ENCODE assay signal across 14 cellular contexts in the genomic region with DNA sequence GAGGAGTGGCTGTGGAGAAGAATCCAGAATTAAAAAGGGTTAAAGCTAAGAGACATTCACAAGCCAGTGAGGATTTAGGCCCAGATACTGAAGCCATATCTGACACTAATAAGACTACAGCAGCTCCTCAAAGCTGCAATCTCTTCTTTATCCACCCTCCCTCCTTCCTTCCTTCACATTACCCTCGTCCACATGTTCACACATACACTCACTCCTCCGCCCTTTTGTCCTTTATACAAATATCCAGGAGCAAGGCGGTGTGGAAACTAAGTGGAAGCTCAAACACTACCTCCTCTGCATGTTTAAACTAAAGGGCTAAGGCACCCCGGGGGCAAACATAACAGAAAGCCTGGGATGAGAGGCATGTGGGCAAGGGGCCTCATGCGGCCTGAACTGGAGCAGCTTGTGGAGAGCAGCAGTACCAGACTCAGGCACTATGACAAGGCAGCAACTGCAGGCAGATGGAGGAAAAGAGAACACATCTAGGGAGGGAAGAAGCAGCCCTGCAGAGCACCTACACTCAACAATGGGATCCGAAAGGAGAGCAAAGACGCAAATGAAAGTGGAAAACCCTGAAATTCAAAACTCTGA. TPM values are rescaled to one million over a fixed set of nuclear protein-coding genes. Genes with fewer than 3 reads are reported as not detected.
DNase-seq lines count a peak whose midpoint lies in the region; ATAC-seq and TF ChIP-seq lines count a peak whose summit lies in the region.
"Had no signal": no experiment of that assay in that cellular context is flagged by ENCODE, and none has a peak within 500 bp of the region (broad histone marks: within the 10 kb centered on the region; RNA-seq: fewer than 3 reads in every experiment).

No MANE protein-coding gene starts in this region.

- H2AFZ ChIP-seq in ACC112 (ENCODE audit: low read length, unreplicated experiment), result peak overlapping the region; percentile 61

- ATAC-seq in WTC11, result peak; percentile 98
- ATAC-seq in T-cell (replicated peaks in 1 of 4), result no peak

- H3K27ac ChIP-seq in ACC112 (ENCODE audit: low read depth, low read length), result peak overlapping the region; percentile 51
- H3K27ac ChIP-seq in HEK293 (ENCODE audit: extremely low read depth, low read depth, low read length), result no peak overlapping the region

- H3K36me3 ChIP-seq in ACC112 (ENCODE audit: insufficient read depth, low read length) (no peaks in the 10 kb centered on the region), HEK293 (ENCODE audit: control insufficient read depth in 2 of 2, insufficient read depth in 1 of 2, low read length in 2 of 2) (no peaks in the 10 kb centered on the region)

- H3K9me3 Mint-ChIP-seq in WTC11 (no peaks in the 10 kb centered on the region), T-cell (no peaks in the 10 kb centered on the region)
- H3K9me3 Mint-ChIP-seq: nephron had no signal

- peak overlapping the region; percentile 57 for H3K4me3 Mint-ChIP-seq in WTC11
- no peak overlapping the region for H3K4me3 Mint-ChIP-seq in T-cell

- H3K4me1 ChIP-seq in ACC112 (ENCODE audit: control insufficient read depth, insufficient read depth, low read length, unreplicated experiment), result peaks cover 8% of the 10 kb centered on the region
- H3K4me1 ChIP-seq in HEK293 (ENCODE audit: control insufficient read depth, insufficient read depth, low read length), result no peaks in the 10 kb centered on the region

- H3K79me2 ChIP-seq in ACC112 (ENCODE audit: control insufficient read depth, insufficient read depth, low read length, unreplicated experiment), result peaks cover 32% of the 10 kb centered on the region

- TF ChIP-seq CTCF in HEK293 (tag by site-specific recombination; IDR thresholded peaks at IDR 0.05), result no peak
- no peak for TF ChIP-seq CTCF in WTC11 (IDR thresholded peaks at IDR 0.05)

- peak; percentile 57 for DNase-seq in WTC11 (ENCODE audit: low spot score)
- DNase-seq in left kidney (ENCODE audit: low read depth, low spot score), result peak; percentile 44
- no peak for DNase-seq in T-cell
- no peak for DNase-seq in T1000 (lab: John Stamatoyannopoulos, UW)
- no peak for DNase-seq in effector CD4-positive, alpha-beta T cell
- no peak for DNase-seq in kidney glomerular epithelial cell (lab: John Stamatoyannopoulos, UW)
- DNase-seq: erythroblast, NCI-H1105 treated with DMSO at 0.1 percent for 48 hours, SHP77 had no signal

- H3K9me3 ChIP-seq in HEK293 (ENCODE audit: control insufficient read depth, insufficient read depth, low read depth, low read length), result no peaks in the 10 kb centered on the region

- H3K4me3 ChIP-seq in ACC112 (ENCODE audit: low read depth, low read length), result peak overlapping the region; percentile 78
- no peak overlapping the region for H3K4me3 ChIP-seq in HEK293 (ENCODE audit: low read depth, low read length)
- H3K4me3 ChIP-seq: smooth muscle cell had no signal

- H3K27me3 ChIP-seq in ACC112 (ENCODE audit: insufficient read depth, low read length), result no peaks in the 10 kb centered on the region

- CTCF ChIA-PET in HEK293 (lab: Yijun Ruan, JAX) (interaction anchor here (1.2 kb wide), 1 partner anchor 294 kb away, joined by 3 read pairs; no protein-coding TSS in a partner anchor), WTC11 (lab: Charles Lee) (interaction anchor here (0.6 to 1.4 kb wide), 4 partner anchors 10 to 296 kb away, joined by 3 to 5 read pairs (median 4); no protein-coding TSS in a partner anchor), T-cell (lab: Charles Lee) (interaction anchor here in 1 of 2 donors (0.6 to 0.7 kb wide), 2 partner anchors 234 to 561 kb away, joined by 3 to 7 read pairs; no protein-coding TSS in a partner anchor)

- H3K36me3 Mint-ChIP-seq in WTC11 (no peaks in the 10 kb centered on the region), T-cell (peaks cover 30% of the 10 kb centered on the region)

- peaks cover 1% of the 10 kb centered on the region; the same call in 1 of the 2 replicates for H3K27me3 Mint-ChIP-seq in WTC11 (ENCODE audit: low read depth)
- no peaks in the 10 kb centered on the region for H3K27me3 Mint-ChIP-seq in T-cell

- H3K4me1 Mint-ChIP-seq in WTC11, result peaks cover 21% of the 10 kb centered on the region
- H3K4me1 Mint-ChIP-seq in T-cell, result no peaks in the 10 kb centered on the region
- H3K4me1 Mint-ChIP-seq: nephron had no signal

- POLR2A ChIA-PET in HEK293 (lab: Yijun Ruan, JAX) (interaction anchor here (0.7 kb wide), 1 partner anchor 37 kb away, joined by 8 read pairs; no protein-coding TSS in a partner anchor), WTC11 (lab: Charles Lee) (no interaction called here), T-cell (lab: Charles Lee) (no interaction called here)

- H3K27ac Mint-ChIP-seq in WTC11 (peak overlapping the region; percentile 95), T-cell (peak overlapping the region in 1 of 2 donors; percentile 44)

TF ChIP-seq in HEK293, 187 proteins besides CTCF, POLR2A, EP300 and RAD21:
- TF ChIP-seq FEZF1 (tag by site-specific recombination; IDR thresholded peaks at IDR 0.05), result peak; percentile 55
- no peak for TF ChIP-seq GLI2 (tag by site-specific recombination; IDR thresholded peaks at IDR 0.05; ENCODE audit: borderline replicate concordance, low read depth)
- TF ChIP-seq ZBTB17 (tag by site-specific recombination; IDR thresholded peaks at IDR 0.05), result peak; percentile 44; the same call in 1 of the 2 replicates
- 0 out of 2 replicates have a peak, but pooled peaks have one; percentile 18 for TF ChIP-seq ZFHX2 (tag by site-specific recombination; conservative IDR thresholded peaks at IDR 0.05)
- 0 out of 2 replicates have a peak, but pooled peaks have one; percentile 18 for TF ChIP-seq GLIS1 (tag by site-specific recombination; IDR thresholded peaks at IDR 0.05)
- peak; percentile 52 for TF ChIP-seq ZIC2 (tag by site-specific recombination; IDR thresholded peaks at IDR 0.05)
- no peak for TF ChIP-seq ZBTB10 (tag by site-specific recombination; IDR thresholded peaks at IDR 0.05)

TF ChIP-seq in WTC11, 78 proteins besides CTCF, POLR2A, EP300 and RAD21 (continues in another document):
- TF ChIP-seq, protein P1, sequence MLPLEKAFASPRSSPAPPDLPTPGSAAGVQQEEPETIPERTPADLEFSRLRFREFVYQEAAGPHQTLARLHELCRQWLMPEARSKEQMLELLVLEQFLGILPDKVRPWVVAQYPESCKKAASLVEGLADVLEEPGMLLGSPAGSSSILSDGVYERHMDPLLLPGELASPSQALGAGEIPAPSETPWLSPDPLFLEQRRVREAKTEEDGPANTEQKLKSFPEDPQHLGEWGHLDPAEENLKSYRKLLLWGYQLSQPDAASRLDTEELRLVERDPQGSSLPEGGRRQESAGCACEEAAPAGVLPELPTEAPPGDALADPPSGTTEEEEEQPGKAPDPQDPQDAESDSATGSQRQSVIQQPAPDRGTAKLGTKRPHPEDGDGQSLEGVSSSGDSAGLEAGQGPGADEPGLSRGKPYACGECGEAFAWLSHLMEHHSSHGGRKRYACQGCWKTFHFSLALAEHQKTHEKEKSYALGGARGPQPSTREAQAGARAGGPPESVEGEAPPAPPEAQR (CRISPR knock-in tag; IDR thresholded peaks at IDR 0.05), result no peak
- TF ChIP-seq TEAD4 (CRISPR knock-in tag; IDR thresholded peaks at IDR 0.05) (no peak), PRDM15 (CRISPR knock-in tag; IDR thresholded peaks at IDR 0.05) (no peak), ZNF416 (CRISPR knock-in tag; IDR thresholded peaks at IDR 0.05) (no peak)
- TF ChIP-seq, protein P2, sequence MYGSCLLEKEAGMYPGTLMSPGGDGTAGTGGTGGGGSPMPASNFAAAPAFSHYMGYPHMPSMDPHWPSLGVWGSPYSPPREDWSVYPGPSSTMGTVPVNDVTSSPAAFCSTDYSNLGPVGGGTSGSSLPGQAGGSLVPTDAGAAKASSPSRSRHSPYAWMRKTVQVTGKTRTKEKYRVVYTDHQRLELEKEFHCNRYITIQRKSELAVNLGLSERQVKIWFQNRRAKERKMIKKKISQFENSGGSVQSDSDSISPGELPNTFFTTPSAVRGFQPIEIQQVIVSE (CRISPR knock-in tag; IDR thresholded peaks at IDR 0.05; ENCODE audit: borderline replicate concordance), result no peak

RNA-seq across cellular contexts. Expression of gene MAB21L2, which starts 9.4 kb away (rescaled TPM):
- total RNA-seq in WTC11 (2021) (0.07 TPM in 1 of 3 replicates, not detected in the others), T-cell (not detected)
- total RNA-seq: HT1080 had no signal

Comparison
In these comparisons a context has a peak if more than half of its experiments do, and no peak if none do; other contexts are left out.
1. DNase-seq: peak in WTC11 (single experiment) and left kidney (single experiment); none in T-cell (0 of 34), T1000 (single experiment), effector CD4-positive, alpha-beta T cell (single experiment) and kidney glomerular epithelial cell (single experiment).